8 cellular contexts compared by ENCODE assay signal in genomic region chr1:100132566-100133477, GRCh38. TPM values are rescaled to one million over a fixed set of nuclear protein-coding genes. Genes with fewer than 3 reads are reported as not detected.
A peak's percentile ranks its signal among the peaks of the same experiment; 100 is the strongest.
DNase-seq lines count a peak whose midpoint lies in the region; ATAC-seq and TF ChIP-seq lines count a peak whose summit lies in the region.

TSS of gene SASS6 (minus strand) at chr1:100132930. CDS start at chr1:100132814, 116 bp downstream.
TSS of gene TRMT13 (plus strand) at chr1:100133163. CDS start at chr1:100133169, 6 bp downstream.

- intact Hi-C loops in T-helper 1 cell treated with Interleukin-12 subunit alpha and Interleukin-12 subunit beta and Interleukin-4 antibody, amounts not matched to agents 30 ng/mL and 1 ng/mL, for 36 hours (cut with micrococcal nuclease) = loop anchor here (1.0 to 10.0 kb wide), 15 partner anchors 95 to 1262 kb away; partner anchors contain the start of genes AGL, CDC14A, DBT and RTCA
- intact Hi-C loops in left cardiac atrium (cut with DNase I) = no loop called here
- intact Hi-C loops in posterior vena cava (cut with DNase I) = loop anchor here in 1 of 2 donors (10.0 kb wide), 1 partner anchor 762 kb away; the partner anchor contains the start of genes EXTL2 and SLC30A7

- in situ Hi-C loops in GM13976 (cut with MboI; ENCODE audit: low sequenced_read_pairs, unreplicated experiment) = loop anchor here (10.0 kb wide), 1 partner anchor 318 kb away; no protein-coding TSS in a partner anchor

- TF ChIP-seq CTCF in GM13976 (IDR thresholded peaks at IDR 0.05; ENCODE audit: borderline replicate concordance, control extremely low read depth, extremely low read depth, insufficient read depth, missing control alignments) = no peak

- peak; percentile 85 for ATAC-seq in HG02870 (IDR thresholded peaks at IDR 0.05; ENCODE audit: unreplicated experiment)
- peak; percentile 99 to 100 for ATAC-seq in left cardiac atrium

- DNase-seq in GM13976 (ENCODE audit: low spot score) (peak; percentile 88), NCI-H146 treated with DMSO at 0.1 percent for 48 hours (lab: John Stamatoyannopoulos, UW; ENCODE audit: unreplicated experiment) (peak; percentile 96), amniotic epithelial cell (ENCODE audit: low read depth) (peak; percentile 99), left cardiac atrium (peak; percentile 97), posterior vena cava (ENCODE audit: low spot score) (peak; percentile 99), ureter (ENCODE audit: low spot score) (peak; percentile 98)

RNA-seq across cellular contexts. Expression of gene SASS6, which starts in this region (rescaled TPM):
- total RNA-seq in T-helper 1 cell treated with Interleukin-12 subunit alpha and Interleukin-12 subunit beta and Interleukin-4 antibody, amounts not matched to agents 30 ng/mL and 1 ng/mL, for 36 hours = 11.2 and 12.0 TPM in 2 replicates
- total RNA-seq in left cardiac atrium (1 to 10 TPM; 1.3 to 2.2 TPM), posterior vena cava (1 to 10 TPM; 2.3 to 2.9 TPM), ureter (2.4 TPM)

RNA-seq across cellular contexts. Expression of gene TRMT13, which starts in this region (rescaled TPM):
- 21.7 and 23.1 TPM in 2 replicates for total RNA-seq in T-helper 1 cell treated with Interleukin-12 subunit alpha and Interleukin-12 subunit beta and Interleukin-4 antibody, amounts not matched to agents 30 ng/mL and 1 ng/mL, for 36 hours
- total RNA-seq in left cardiac atrium (10 to 100 TPM in 1 of 2 donors, 1 to 10 TPM in 1; 6.9 to 10.3 TPM), posterior vena cava (10 to 100 TPM; 12.6 to 17.7 TPM), ureter (29.9 TPM)

Comparison
In these comparisons a context has a peak if more than half of its experiments do, and no peak if none do; other contexts are left out.
1. Peak in every context shown above with its lines: DNase-seq and ATAC-seq.